ENCODE assay signal across 21 cellular contexts in the genomic region with DNA sequence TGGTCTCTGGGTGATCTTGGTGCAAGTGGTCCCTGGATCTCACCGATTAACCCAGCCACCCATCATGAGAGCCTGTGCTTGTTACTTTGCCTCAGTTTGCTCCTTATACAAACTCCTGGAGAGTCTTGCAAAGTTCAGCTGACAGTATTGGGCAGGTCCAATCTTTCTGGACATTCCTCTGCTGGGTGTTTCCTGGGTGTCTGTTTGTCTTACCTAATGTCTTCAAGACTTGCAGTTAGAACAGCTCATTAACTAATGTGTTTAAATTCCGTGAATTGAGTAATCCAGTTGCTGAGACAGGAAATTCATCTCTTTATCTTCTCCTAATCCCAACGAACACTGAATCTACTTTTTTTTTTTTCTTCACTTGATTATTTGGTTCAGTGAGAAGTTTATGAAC. TPM values are rescaled to one million over a fixed set of nuclear protein-coding genes. Genes with fewer than 3 reads are reported as not detected.
A peak's percentile ranks its signal among the peaks of the same experiment; 100 is the strongest.
DNase-seq lines count a peak whose midpoint lies in the region; FAIRE-seq and TF ChIP-seq lines count a peak whose summit lies in the region.
"Had no signal": no experiment of that assay in that cellular context is flagged by ENCODE, and none has a peak within 500 bp of the region (broad histone marks: within the 10 kb centered on the region; RNA-seq: fewer than 3 reads in every experiment).

No MANE protein-coding gene starts in this region.

- H2AFZ ChIP-seq in mammary epithelial cell (ENCODE audit: low read depth, low read length) = peak overlapping the region; percentile 73
- H2AFZ ChIP-seq: neural progenitor cell had no signal

- H3K9me3 ChIP-seq in mammary epithelial cell (replicated peaks; ENCODE audit: insufficient read depth, low read length) = no peaks in the 10 kb centered on the region
- H3K9me3 ChIP-seq: colonic mucosa, right atrium auricular region, SJSA1 had no signal

- no peaks in the 10 kb centered on the region for H3K79me2 ChIP-seq in mammary epithelial cell (ENCODE audit: insufficient read depth, low read length)

- TF ChIP-seq CTCF in AG09309 (IDR thresholded peaks at IDR 0.05; ENCODE audit: control insufficient read depth, insufficient read depth, low read depth, low read length, missing control alignments) = no peak
- no peak for TF ChIP-seq CTCF in mammary epithelial cell (conservative IDR thresholded peaks at IDR 0.05 in 1 of 2, IDR thresholded peaks at IDR 0.05 in 1 of 2; ENCODE audit: extremely low read depth in 1 of 2, insufficient read depth in 1 of 2, low read depth in 1 of 2, low read length in 2 of 2)

- intact Hi-C loops in mammary epithelial cell (cut with micrococcal nuclease) = loop anchor here (1.0 kb wide), 1 partner anchor 8 kb away; no protein-coding TSS in a partner anchor

- H3K9ac ChIP-seq in mammary epithelial cell (ENCODE audit: insufficient read depth, low read length) = no peak overlapping the region
- H3K9ac ChIP-seq: neural progenitor cell had no signal

- WGBS in mammary epithelial cell (ENCODE audit: low coverage, missing lambda C conversion rate) = 43% methylated on average over 3 of the region's 3 CpGs

- H3K4me3 ChIP-seq in AG09309 (ENCODE audit: control insufficient read depth, low read depth, low read length) = no peak overlapping the region
- no peak overlapping the region for H3K4me3 ChIP-seq in mammary epithelial cell (replicated peaks in 1 of 3; ENCODE audit: insufficient read depth in 1 of 3, low read depth in 2 of 3, low read length in 3 of 3)
- H3K4me3 ChIP-seq: colonic mucosa, lung, neural progenitor cell, right atrium auricular region, SJSA1 had no signal

- H3K36me3 ChIP-seq in mammary epithelial cell (ENCODE audit: insufficient read depth, low read length) = no peaks in the 10 kb centered on the region
- H3K36me3 ChIP-seq: colonic mucosa, neural progenitor cell, SJSA1 had no signal

- peak overlapping the region; percentile 31 for H3K4me2 ChIP-seq in mammary epithelial cell (ENCODE audit: insufficient read depth, low read depth, low read length)
- H3K4me2 ChIP-seq: neural progenitor cell had no signal

- DNase-seq in AG09309 (ENCODE audit: low read depth) (peak; percentile 31), HT-29 (ENCODE audit: low spot score) (peak; percentile 15), mammary epithelial cell (peak; percentile 65), kidney glomerular epithelial cell (lab: John Stamatoyannopoulos, UW) (peak; percentile 66), iPS-NIHi7 (ENCODE audit: extremely low spot score) (no peak), occipital lobe (lab: John Stamatoyannopoulos, UW) (no peak), NOMO-1 (lab: John Stamatoyannopoulos, UW; ENCODE audit: unreplicated experiment in 2 of 2) (no peak), frontal cortex (ENCODE audit: low spot score in 2 of 2) (no peak)
- DNase-seq: activated CD8-positive, alpha-beta T cell treated with anti-CD3 and anti-CD28 coated beads for 36 hours; colonic mucosa; DMS 273 treated with DMSO at 0.1 percent for 48 hours; erythroblast; NCI-H1048; stimulated activated CD4-positive, alpha-beta T cell treated with anti-CD3 and anti-CD28 coated beads, Interleukin-1b, Interleukin-23, amount 100 ng/mL, for 48 hours; stimulated activated CD8-positive, alpha-beta memory T cell treated with anti-CD3 and anti-CD28 coated beads, Interleukin-4, amount 100 ng/mL, for 48 hours had no signal

- dilution Hi-C loops in mammary epithelial cell (cut with HindIII; ENCODE audit: low sequenced_read_pairs) = no loop called here

- H3K27ac ChIP-seq in mammary epithelial cell (ENCODE audit: insufficient read depth, low read depth, low read length) = peak overlapping the region; percentile 52
- H3K27ac ChIP-seq: colonic mucosa, neural progenitor cell, right atrium auricular region, SJSA1 had no signal

- BruUV-seq in mammary epithelial cell (replicated peaks; lab: Mats Ljungman, UMichigan) = no TSS peak

- peaks cover 14% of the 10 kb centered on the region for H3K4me1 ChIP-seq in mammary epithelial cell (ENCODE audit: insufficient read depth, low read length)
- H3K4me1 ChIP-seq: colonic mucosa, neural progenitor cell, right atrium auricular region, SJSA1 had no signal

- in situ Hi-C loops in mammary epithelial cell (cut with MboI; ENCODE audit: low sequenced_read_pairs in 2 of 2) = no loop called here

- no peaks in the 10 kb centered on the region for H3K27me3 ChIP-seq in mammary epithelial cell (ENCODE audit: insufficient read depth, low read length)
- H3K27me3 ChIP-seq: colonic mucosa, right atrium auricular region, SJSA1 had no signal

- FAIRE-seq in frontal cortex (lab: Jason Lieb, UNC) = no peak
- FAIRE-seq: TTC549 had no signal

- CTCF ChIA-PET in mammary epithelial cell (lab: Charles Lee; ENCODE audit: low non-redundant PET) = no interaction called here

- no peaks in the 10 kb centered on the region for H4K20me1 ChIP-seq in mammary epithelial cell (ENCODE audit: insufficient read depth, low read length)

RNA-seq across cellular contexts. Expression of a gene that starts 20.6 kb away (rescaled TPM):
- 0.84 and 3.8 TPM in 2 replicates for total RNA-seq in HT-29 (2014; rRNA removed; shearing (Covaris generic))
- total RNA-seq in mammary epithelial cell = 1 to 10 TPM; 3.8 to 4.9 TPM
- 1.5 TPM for polyA plus RNA-seq in mammary epithelial cell
- polyA minus RNA-seq in mammary epithelial cell = 10.7 TPM
- total RNA-seq in occipital lobe = 2.8 TPM
- 6.5 TPM for total RNA-seq in frontal cortex

RNA-seq across cellular contexts. Expression of a gene that starts 28.7 kb away (rescaled TPM):
- not detected in 2 replicates for total RNA-seq in HT-29 (2014; rRNA removed; shearing (Covaris generic))
- under 1 TPM in 1 of 2 donors, not detected in 1; 0.50 TPM for total RNA-seq in mammary epithelial cell
- not detected for polyA plus RNA-seq in mammary epithelial cell
- polyA minus RNA-seq in mammary epithelial cell = not detected
- total RNA-seq in occipital lobe = not detected
- not detected for total RNA-seq in frontal cortex
- total RNA-seq: activated CD8-positive, alpha-beta T cell treated with anti-CD3 and anti-CD28 coated beads for 36 hours; right atrium auricular region; SJSA1 had no signal
- polyA plus RNA-seq: adipose tissue had no signal

RNA-seq across cellular contexts. Expression of a gene that starts 30.3 kb away (rescaled TPM):
- total RNA-seq in HT-29 (2014; rRNA removed; shearing (Covaris generic)) = 28.3 and 44.7 TPM in 2 replicates
- 10 to 100 TPM; 47.5 to 66.4 TPM for total RNA-seq in mammary epithelial cell
- polyA plus RNA-seq in mammary epithelial cell = 38.4 TPM
- 13.0 TPM for polyA minus RNA-seq in mammary epithelial cell
- total RNA-seq in occipital lobe = 28.2 TPM
- 35.9 TPM for total RNA-seq in frontal cortex

RNA-seq across cellular contexts. Expression of a gene that starts 32.0 kb away (rescaled TPM):
- 1.8 TPM in 2 replicates for total RNA-seq in HT-29 (2014; rRNA removed; shearing (Covaris generic))
- total RNA-seq in mammary epithelial cell (1 to 10 TPM; 1.3 to 2.2 TPM), occipital lobe (2.0 TPM), frontal cortex (0.82 TPM)
- 5.1 TPM for polyA plus RNA-seq in mammary epithelial cell
- 13.1 TPM for polyA minus RNA-seq in mammary epithelial cell
- total RNA-seq: activated CD8-positive, alpha-beta T cell treated with anti-CD3 and anti-CD28 coated beads for 36 hours had no signal

Comparison
In these comparisons a context has a peak if more than half of its experiments do, and no peak if none do; other contexts are left out.
1. DNase-seq: peak in AG09309 (single experiment), HT-29 (single experiment), mammary epithelial cell (single experiment) and kidney glomerular epithelial cell (single experiment); none in iPS-NIHi7 (single experiment), occipital lobe (single experiment), NOMO-1 (0 of 2) and frontal cortex (0 of 2).